25 cellular contexts compared by ENCODE assay signal in genomic region chr1:71532343-71532742, GRCh38.
"Had no signal": no experiment of that assay in that cellular context is flagged by ENCODE, and none has a peak within 500 bp of the region (broad histone marks: within the 10 kb centered on the region; RNA-seq: fewer than 3 reads in every experiment).

No MANE protein-coding gene starts in this region.

- ATAC-seq: activated CD4-positive, alpha-beta T cell treated with anti-CD3 and anti-CD28 coated beads for 36 hours; activated CD8-positive, alpha-beta memory T cell treated with anti-CD3 and anti-CD28 coated beads, Interleukin-2, amount 10 ng/mL, durations not matched to agents 7 days and 5 days; activated CD8-positive, alpha-beta T cell treated with anti-CD3 and anti-CD28 coated beads, Interleukin-2, amount 10 ng/mL, durations not matched to agents 7 days and 5 days; activated naive CD8-positive, alpha-beta T cell treated with anti-CD3 and anti-CD28 coated beads, Interleukin-2, amount 50 U/mL, for 24 hours had no signal

- DNase-seq: activated B cell treated with CpG ODN at 0.5 μM for 24 hours; activated CD4-positive, alpha-beta memory T cell treated with anti-CD3 and anti-CD28 coated beads, Interleukin-2, amount 10 ng/mL, durations not matched to agents 7 days and 5 days; activated CD4-positive, alpha-beta T cell treated with anti-CD3 and anti-CD28 coated beads for 1 hour; activated CD4-positive, alpha-beta T cell treated with anti-CD3 and anti-CD28 coated beads for 36 hours; activated CD4-positive, alpha-beta T cell treated with anti-CD3 and anti-CD28 coated beads for 48 hours; activated CD4-positive, alpha-beta T cell treated with anti-CD3 and anti-CD28 coated beads, Interleukin-2, amount 10 ng/mL, durations not matched to agents 7 days and 5 days; activated CD4-positive, alpha-beta T cell treated with anti-CD3 and anti-CD28 coated beads, Interleukin-2, amount 50 U/mL, for 48 hours; activated CD8-positive, alpha-beta memory T cell treated with anti-CD3 and anti-CD28 coated beads for 24 hours; activated CD8-positive, alpha-beta memory T cell treated with anti-CD3 and anti-CD28 coated beads, Interleukin-2, amount 10 ng/mL, durations not matched to agents 7 days and 5 days; activated CD8-positive, alpha-beta memory T cell treated with anti-CD3 and anti-CD28 coated beads, Interleukin-2, amount 50 U/mL, for 48 hours; activated CD8-positive, alpha-beta T cell treated with anti-CD3 and anti-CD28 coated beads, Interleukin-2, amount 10 ng/mL, durations not matched to agents 7 days and 5 days; activated effector memory CD4-positive, alpha-beta T cell treated with Interleukin-2 at 50 U/mL for 16 hours; activated gamma-delta T cell; activated naive CD4-positive, alpha-beta T cell treated with anti-CD3 and anti-CD28 coated beads, Interleukin-2, amount 10 ng/mL, durations not matched to agents 7 days and 5 days; activated naive CD4-positive, alpha-beta T cell treated with Interleukin-2 at 50 U/mL for 16 hours; activated naive CD8-positive, alpha-beta T cell treated with anti-CD3 and anti-CD28 coated beads, Interleukin-2, amount 10 ng/mL, durations not matched to agents 7 days and 5 days; activated naive CD8-positive, alpha-beta T cell treated with anti-CD3 and anti-CD28 coated beads, Interleukin-2, amount 50 U/mL, for 24 hours; activated T-cell treated with anti-CD3 and anti-CD28 coated beads, Interleukin-2, amount 50 U/mL, for 24 hours; activated T-cell treated with anti-CD3 and anti-CD28 coated beads, Interleukin-2, amount 50 U/mL, for 48 hours; amygdala; anterior cingulate cortex; caudate nucleus; cerebellar nuclear complex; T-helper 2 cell; T-helper 9 cell had no signal
